Comparison of ENCODE assay signal across 7 cellular contexts in the genomic region with DNA sequence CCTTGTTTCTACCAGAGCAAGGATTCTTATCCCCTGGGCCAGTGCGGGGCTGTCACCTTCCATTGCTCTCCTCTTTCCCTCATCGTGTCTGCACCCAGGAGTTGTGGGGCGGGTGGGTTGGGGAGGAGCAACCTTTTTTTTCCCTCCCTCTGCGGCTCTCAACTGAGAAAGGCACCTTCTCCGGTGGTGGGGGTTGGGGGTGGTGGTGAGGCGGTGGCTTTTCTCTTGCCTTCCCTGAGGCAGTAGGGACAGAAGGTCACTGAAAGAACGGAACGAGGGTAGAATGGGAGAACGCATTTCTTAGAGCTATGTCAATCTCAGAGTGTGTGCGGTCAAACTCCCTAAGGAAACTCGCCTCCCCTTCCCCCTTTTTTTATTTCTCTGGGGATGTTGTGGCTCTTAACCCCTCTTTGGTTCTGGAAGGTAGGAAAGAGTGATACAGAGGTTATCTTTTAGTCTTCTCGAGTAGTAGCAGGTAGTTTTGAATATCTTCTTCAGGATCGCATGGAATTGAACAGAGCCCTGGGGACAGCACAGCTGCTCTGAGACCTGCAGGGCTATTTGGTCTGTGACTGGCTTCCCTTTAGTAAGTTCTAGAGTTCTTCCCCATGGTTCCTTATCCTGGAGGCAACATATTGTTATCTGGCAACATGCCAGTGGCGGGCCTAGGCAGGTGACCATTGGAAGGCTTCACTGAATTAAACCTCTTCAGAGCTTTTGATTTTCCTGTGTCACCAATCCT. TPM values are rescaled to one million over a fixed set of nuclear protein-coding genes. Genes with fewer than 3 reads are reported as not detected.
DNase-seq lines count a peak whose midpoint lies in the region; ATAC-seq and TF ChIP-seq lines count a peak whose summit lies in the region.

No MANE protein-coding gene starts in this region.

- peak overlapping the region; percentile 98 for H3K27ac Mint-ChIP-seq in activated CD4-positive, alpha-beta T cell treated with anti-CD3 and anti-CD28 coated beads for 36 hours
- H3K27ac Mint-ChIP-seq in chondrocyte (ENCODE audit: unreplicated experiment) = peak overlapping the region; percentile 100

- 0% methylated on average over 14 of the region's 14 CpGs for WGBS in right lobe of liver (ENCODE audit: insufficient coverage, low coverage, low lambda C conversion rate, missing lambda C conversion rate)

- CTCF ChIA-PET in activated CD4-positive, alpha-beta T cell treated with anti-CD3 and anti-CD28 coated beads for 36 hours (lab: Charles Lee) = interaction anchor here (0.6 to 2.3 kb wide), 4 partner anchors 14 to 87 kb away, joined by 3 to 13 read pairs (median 4); a partner anchor contains a TSS

- no peaks in the 10 kb centered on the region for H3K27me3 Mint-ChIP-seq in activated CD4-positive, alpha-beta T cell treated with anti-CD3 and anti-CD28 coated beads for 36 hours
- no peaks in the 10 kb centered on the region for H3K27me3 Mint-ChIP-seq in chondrocyte (ENCODE audit: low read depth)

- peak; percentile 14 for ATAC-seq in activated CD4-positive, alpha-beta T cell treated with anti-CD3 and anti-CD28 coated beads for 36 hours
- ATAC-seq in right lobe of liver (peak; percentile 9 to 43 (median 21)), HG02759 (IDR thresholded peaks at IDR 0.05; ENCODE audit: unreplicated experiment) (no peak)

- peaks cover 0 to 46% (median 9%) of the 10 kb centered on the region in 4 donors for H3K4me1 ChIP-seq in right lobe of liver

- H3K4me3 Mint-ChIP-seq in activated CD4-positive, alpha-beta T cell treated with anti-CD3 and anti-CD28 coated beads for 36 hours = peak overlapping the region; percentile 89
- peak overlapping the region; percentile 96 for H3K4me3 Mint-ChIP-seq in chondrocyte (ENCODE audit: unreplicated experiment)

- POLR2A ChIA-PET in activated CD4-positive, alpha-beta T cell treated with anti-CD3 and anti-CD28 coated beads for 36 hours (lab: Charles Lee) = interaction anchor here (0.6 to 1.9 kb wide), 4 partner anchors 14 to 458 kb away, joined by 3 to 6 read pairs (median 4); a partner anchor contains a TSS

- TF ChIP-seq CTCF in GM12875 (IDR thresholded peaks at IDR 0.05; ENCODE audit: borderline replicate concordance, insufficient read depth, low read depth, low read length) = no peak
- TF ChIP-seq CTCF in chondrocyte (IDR thresholded peaks at IDR 0.05) = no peak
- TF ChIP-seq CTCF in right lobe of liver (IDR thresholded peaks at IDR 0.05) = no peak

- H3K36me3 Mint-ChIP-seq in activated CD4-positive, alpha-beta T cell treated with anti-CD3 and anti-CD28 coated beads for 36 hours (ENCODE audit: low read depth) = peaks cover 22% of the 10 kb centered on the region
- peaks cover 1% of the 10 kb centered on the region for H3K36me3 Mint-ChIP-seq in chondrocyte (ENCODE audit: low read depth)

- H3K4me1 Mint-ChIP-seq in activated CD4-positive, alpha-beta T cell treated with anti-CD3 and anti-CD28 coated beads for 36 hours = peaks cover 52% of the 10 kb centered on the region
- H3K4me1 Mint-ChIP-seq in chondrocyte (ENCODE audit: low read depth) = peaks cover 47% of the 10 kb centered on the region

- DNase-seq in NCI-H2107 (lab: John Stamatoyannopoulos, UW) (peak; percentile 20), chondrocyte (ENCODE audit: low spot score) (no peak), right lobe of liver (peak; percentile 35 to 63 (median 61))
- peak; percentile 79 for DNase-seq in activated CD4-positive, alpha-beta T cell treated with anti-CD3 and anti-CD28 coated beads for 36 hours
- DNase-seq in stimulated activated CD4-positive, alpha-beta T cell treated with anti-CD3 and anti-CD28 coated beads, TNF-alpha, amount 100 ng/mL, for 1 hour (ENCODE audit: low read depth in 3 of 3, low spot score in 1 of 3) = peak in 2 of 3 donors; percentile 12 to 18

- no peaks in the 10 kb centered on the region for H3K36me3 ChIP-seq in right lobe of liver

- H3K27ac ChIP-seq in right lobe of liver = peak overlapping the region; percentile 95 to 99 (median 98)

- peak; percentile 23 for TF ChIP-seq POLR2A in right lobe of liver (IDR thresholded peaks at IDR 0.05)

- H3K9me3 Mint-ChIP-seq in activated CD4-positive, alpha-beta T cell treated with anti-CD3 and anti-CD28 coated beads for 36 hours (ENCODE audit: low read depth) = no peaks in the 10 kb centered on the region
- H3K9me3 Mint-ChIP-seq in chondrocyte (ENCODE audit: low read depth) = no peaks in the 10 kb centered on the region

- H3K4me3 ChIP-seq in GM12875 (ENCODE audit: low read depth, low read length) (peak overlapping the region; percentile 79), right lobe of liver (peak overlapping the region; percentile 78 to 84 (median 79))

- H3K9me3 ChIP-seq in right lobe of liver = no peaks in the 10 kb centered on the region

- intact Hi-C loops in activated CD4-positive, alpha-beta T cell treated with anti-CD3 and anti-CD28 coated beads for 36 hours (cut with DNase I, micrococcal nuclease) = loop anchor here in 1 of 2 experiments (1.0 kb wide), 1 partner anchor 400 kb away; a partner anchor contains a TSS
- intact Hi-C loops in right lobe of liver (cut with DNase I) = no loop called here

- H3K27me3 ChIP-seq in right lobe of liver = no peaks in the 10 kb centered on the region

RNA-seq across cellular contexts. Expression of a gene that starts 1.0 kb away (rescaled TPM):
- total RNA-seq in activated CD4-positive, alpha-beta T cell treated with anti-CD3 and anti-CD28 coated beads for 36 hours = 100 to 1,000 TPM; 180 to 186 TPM
- total RNA-seq in chondrocyte (312 to 399 TPM (median 314 TPM) in 3 replicates), right lobe of liver (100 to 1,000 TPM; 120 to 232 (median 142) TPM)

RNA-seq across cellular contexts. Expression of a gene that starts 55.3 kb away (rescaled TPM):
- total RNA-seq in activated CD4-positive, alpha-beta T cell treated with anti-CD3 and anti-CD28 coated beads for 36 hours = 10 to 100 TPM; 22.9 to 24.1 TPM
- total RNA-seq in chondrocyte (29.2 to 37.2 TPM (median 30.0 TPM) in 3 replicates), right lobe of liver (10 to 100 TPM in 2 of 6 experiments, 1 to 10 TPM in 4; 7.8 to 12.0 (median 9.4) TPM)
